In genomic region chr6:37103169-37104039, GRCh38 we compare ENCODE assay signal across 8 cellular contexts.
DNase-seq lines count a peak whose midpoint lies in the region; ATAC-seq and TF ChIP-seq lines count a peak whose summit lies in the region.

No MANE protein-coding gene starts in this region.

- ATAC-seq in lung (ENCODE audit: insufficient read depth, low FRiP score) (peak; percentile 12), GM21529 (IDR thresholded peaks at IDR 0.05; ENCODE audit: unreplicated experiment) (no peak)

- peaks cover 29% of the 10 kb centered on the region for H3K4me1 ChIP-seq in ES-I3 (ENCODE audit: insufficient read depth, low read length)
- peaks cover 35 to 47% of the 10 kb centered on the region in 2 donors for H3K4me1 ChIP-seq in duodenal mucosa (ENCODE audit: control insufficient read depth in 1 of 2, insufficient read depth in 2 of 2, low read length in 2 of 2)
- H3K4me1 ChIP-seq in lung (ENCODE audit: control insufficient read depth in 2 of 2, insufficient read depth in 2 of 2, low read length in 2 of 2): peaks cover 4 to 8% of the 10 kb centered on the region in 2 donors

- H3K9ac ChIP-seq in ES-I3 (ENCODE audit: low read depth, low read length) (peak overlapping the region; percentile 23), duodenal mucosa (ENCODE audit: low read depth in 1 of 2, low read length in 2 of 2) (peak overlapping the region; percentile 28 to 69)

- TF ChIP-seq CTCF in lung (IDR thresholded peaks at IDR 0.05; ENCODE audit: control extremely low read depth, extremely low read depth): no peak

- H3K4me3 ChIP-seq in duodenal mucosa (ENCODE audit: low read depth in 1 of 2, low read length in 2 of 2) (peak overlapping the region; percentile 64 to 68), lung (no peak overlapping the region)

- 16 to 21% methylated on average over 10 of the region's 10 CpGs for WGBS in lung, 2 donors

- H3K27me3 ChIP-seq in duodenal mucosa (ENCODE audit: control insufficient read depth in 1 of 2, insufficient read depth in 2 of 2, low read length in 2 of 2): no peaks in the 10 kb centered on the region
- H3K27me3 ChIP-seq in lung (ENCODE audit: control insufficient read depth, insufficient read depth): no peaks in the 10 kb centered on the region

- DNase-seq in NCI-H1092 treated with DMSO at 0.1 percent for 48 hours (lab: John Stamatoyannopoulos, UW): peak; percentile 91
- DNase-seq in T-helper 9 cell: peak; percentile 8
- DNase-seq in lung (ENCODE audit: low spot score): peak; percentile 77
- peak; percentile 40 for DNase-seq in superior temporal gyrus (ENCODE audit: extremely low spot score)
- no peak for DNase-seq in CD1c-positive myeloid dendritic cell (ENCODE audit: extremely low spot score)

- H3K27ac ChIP-seq in duodenal mucosa (ENCODE audit: low read depth, low read length): peak overlapping the region; percentile 74
- peak overlapping the region; percentile 83 to 99 for H3K27ac ChIP-seq in lung (ENCODE audit: low read depth in 1 of 2, low read length in 1 of 2)

- no peaks in the 10 kb centered on the region for H3K9me3 ChIP-seq in ES-I3 (ENCODE audit: control insufficient read depth, insufficient read depth, low read length)
- H3K9me3 ChIP-seq in duodenal mucosa (ENCODE audit: control insufficient read depth in 1 of 2, low read length in 2 of 2): no peaks in the 10 kb centered on the region
- H3K9me3 ChIP-seq in lung (ENCODE audit: control insufficient read depth in 2 of 2, insufficient read depth in 1 of 2, low read length in 1 of 2): no peaks in the 10 kb centered on the region

- no peaks in the 10 kb centered on the region for H3K36me3 ChIP-seq in ES-I3 (ENCODE audit: insufficient read depth, low read length)
- H3K36me3 ChIP-seq in duodenal mucosa (ENCODE audit: control insufficient read depth in 1 of 2, insufficient read depth in 2 of 2, low read length in 2 of 2): no peaks in the 10 kb centered on the region
- H3K36me3 ChIP-seq in lung (ENCODE audit: control insufficient read depth in 2 of 2, insufficient read depth in 2 of 2, low read length in 2 of 2): no peaks in the 10 kb centered on the region
